ENCODE assay signal across 8 cellular contexts in genomic region chr2:86442642-86443005, GRCh38. TPM values are rescaled to one million over a fixed set of nuclear protein-coding genes. Genes with fewer than 3 reads are reported as not detected.
DNase-seq lines count a peak whose midpoint lies in the region; ATAC-seq and TF ChIP-seq lines count a peak whose summit lies in the region.

No MANE protein-coding gene starts in this region.

- peak overlapping the region; percentile 84 for H3K4me3 ChIP-seq in ACC112 (ENCODE audit: low read depth, low read length)
- peak overlapping the region; percentile 61 to 73 for H3K4me3 ChIP-seq in left lung

- ATAC-seq in GM18858 (IDR thresholded peaks at IDR 0.05; ENCODE audit: unreplicated experiment) (peak; percentile 50), HG03097 (IDR thresholded peaks at IDR 0.05; ENCODE audit: low FRiP score, unreplicated experiment) (peak; percentile 53), left lung (peak; percentile 80)

- peaks cover 25% of the 10 kb centered on the region for H3K4me1 ChIP-seq in ACC112 (ENCODE audit: control insufficient read depth, insufficient read depth, low read length, unreplicated experiment)
- peaks cover 13 to 41% of the 10 kb centered on the region in 2 donors for H3K4me1 ChIP-seq in left lung

- peaks cover 58% of the 10 kb centered on the region for H3K79me2 ChIP-seq in ACC112 (ENCODE audit: control insufficient read depth, insufficient read depth, low read length, unreplicated experiment)

- intact Hi-C loops in left lung (cut with DNase I), result no loop called here

- peak in 1 of 2 donors; percentile 16 for TF ChIP-seq CTCF in left lung (IDR thresholded peaks at IDR 0.05)

- H3K27ac ChIP-seq in ACC112 (ENCODE audit: low read depth, low read length) (peak overlapping the region; percentile 99), left lung (peak overlapping the region; percentile 97)

- H3K9me3 ChIP-seq in left lung, result peaks cover 0 to 27% of the 10 kb centered on the region in 2 donors

- H3K36me3 ChIP-seq in ACC112 (ENCODE audit: insufficient read depth, low read length) (peaks cover 33% of the 10 kb centered on the region), left lung (no peaks in the 10 kb centered on the region)

- DNase-seq in NCI-H510A (lab: John Stamatoyannopoulos, UW) (peak; percentile 71), dermis blood vessel endothelial cell (peak; percentile 95), left lung (peak; percentile 76 to 86)
- DNase-seq in activated CD4-positive, alpha-beta T cell treated with anti-CD3 and anti-CD28 coated beads, Interleukin-2, amount 50 U/mL, for 1 hour, result peak; percentile 68
- DNase-seq in stimulated activated CD4-positive, alpha-beta T cell treated with anti-CD3 and anti-CD28 coated beads, Interleukin-4, amount 100 ng/mL, for 1 hour, result peak; percentile 64

- peak overlapping the region; percentile 73 for H2AFZ ChIP-seq in ACC112 (ENCODE audit: low read length, unreplicated experiment)

- H3K27me3 ChIP-seq in ACC112 (ENCODE audit: insufficient read depth, low read length), result no peaks in the 10 kb centered on the region
- no peaks in the 10 kb centered on the region for H3K27me3 ChIP-seq in left lung

RNA-seq across cellular contexts. Expression of gene KDM3A, which starts 1.5 kb away (rescaled TPM):
- total RNA-seq in dermis blood vessel endothelial cell (27.2 and 32.6 TPM in 2 replicates), left lung (10 to 100 TPM; 39.3 to 40.5 TPM)

Comparison
In these comparisons a context has a peak if more than half of its experiments do, and no peak if none do; other contexts are left out.
1. Peak in every context shown above with its lines: DNase-seq, ATAC-seq, H3K4me3 ChIP-seq and H3K27ac ChIP-seq.